Comparison of ENCODE assay signal across 13 cellular contexts in genomic region chr17:70074991-70075390, GRCh38. TPM values are rescaled to one million over a fixed set of nuclear protein-coding genes. Genes with fewer than 3 reads are reported as not detected.
A peak's percentile ranks its signal among the peaks of the same experiment; 100 is the strongest.
DNase-seq lines count a peak whose midpoint lies in the region; ATAC-seq and TF ChIP-seq lines count a peak whose summit lies in the region.
"Had no signal": no experiment of that assay in that cellular context is flagged by ENCODE, and none has a peak within 500 bp of the region (broad histone marks: within the 10 kb centered on the region; RNA-seq: fewer than 3 reads in every experiment).

TSS of gene KCNJ16 (plus strand) at chr17:70075225. CDS start at chr17:70132088, 56,863 bp downstream.

- CTCF ChIA-PET in activated naive CD4-positive, alpha-beta T cell treated with anti-CD3 and anti-CD28 coated beads, Interleukin-2, amount 10 ng/mL, durations not matched to agents 7 days and 5 days (lab: Charles Lee), result no interaction called here

- H3K9me3 ChIP-seq in skeletal muscle satellite cell (replicated peaks; ENCODE audit: low read length) (no peaks in the 10 kb centered on the region), heart left ventricle (no peaks in the 10 kb centered on the region)
- H3K9me3 ChIP-seq: BE2C had no signal

- H3K9ac ChIP-seq in skeletal muscle satellite cell (ENCODE audit: low read depth, low read length), result no peak within 1 kb of the TSS

- no peak for ATAC-seq in heart left ventricle
- ATAC-seq: Panc1 had no signal

- intact Hi-C loops in heart left ventricle (cut with DNase I), result loop anchor here in 1 of 10 donors (10.0 kb wide), 1 partner anchor 60 kb away; no protein-coding TSS in a partner anchor

- no peaks in the 10 kb centered on the region for H3K27me3 Mint-ChIP-seq in activated naive CD4-positive, alpha-beta T cell treated with anti-CD3 and anti-CD28 coated beads, Interleukin-2, amount 10 ng/mL, durations not matched to agents 7 days and 5 days

- H3K9me3 Mint-ChIP-seq in activated naive CD4-positive, alpha-beta T cell treated with anti-CD3 and anti-CD28 coated beads, Interleukin-2, amount 10 ng/mL, durations not matched to agents 7 days and 5 days, result no peaks in the 10 kb centered on the region
- H3K9me3 Mint-ChIP-seq: activated B cell treated with CpG ODN at 0.5 μM for 24 hours had no signal

- DNase-seq in DMS53 treated with DMSO at 0.1 percent for 48 hours (lab: John Stamatoyannopoulos, UW; ENCODE audit: unreplicated experiment) (peak; percentile 54), NCI-H748 treated with DMSO at 0.1 percent for 48 hours (lab: John Stamatoyannopoulos, UW) (peak; percentile 74), iPS-NIHi11 (ENCODE audit: low spot score) (peak; percentile 23), heart left ventricle (no peak), SW 1271 (lab: John Stamatoyannopoulos, UW) (no peak), SK-N-DZ (ENCODE audit: low spot score) (no peak)
- DNase-seq in activated naive CD4-positive, alpha-beta T cell treated with anti-CD3 and anti-CD28 coated beads, Interleukin-2, amount 10 ng/mL, durations not matched to agents 7 days and 5 days, result no peak
- DNase-seq: activated B cell treated with CpG ODN at 0.5 μM for 24 hours, BE2C, EL had no signal

- H3K36me3 ChIP-seq in skeletal muscle satellite cell (ENCODE audit: insufficient read depth, low read length) (no peaks in the 10 kb centered on the region), heart left ventricle (no peaks in the 10 kb centered on the region)
- H3K36me3 ChIP-seq: BE2C had no signal

- H3K4me1 ChIP-seq in skeletal muscle satellite cell (ENCODE audit: control insufficient read depth, insufficient read depth, low read length) (peaks cover 9% of the 10 kb centered on the region), heart left ventricle (peaks cover 0 to 5% (median 0%) of the 10 kb centered on the region in 12 donors)
- H3K4me1 ChIP-seq: BE2C had no signal

- H3K4me3 Mint-ChIP-seq in activated naive CD4-positive, alpha-beta T cell treated with anti-CD3 and anti-CD28 coated beads, Interleukin-2, amount 10 ng/mL, durations not matched to agents 7 days and 5 days, result no peak within 1 kb of the TSS
- H3K4me3 Mint-ChIP-seq: activated B cell treated with CpG ODN at 0.5 μM for 24 hours had no signal

- H3K27me3 ChIP-seq in skeletal muscle satellite cell (ENCODE audit: control insufficient read depth, insufficient read depth, low read length) (no peaks in the 10 kb centered on the region), heart left ventricle (no peaks in the 10 kb centered on the region)
- H3K27me3 ChIP-seq: BE2C had no signal

- no peaks in the 10 kb centered on the region for H3K36me3 Mint-ChIP-seq in activated naive CD4-positive, alpha-beta T cell treated with anti-CD3 and anti-CD28 coated beads, Interleukin-2, amount 10 ng/mL, durations not matched to agents 7 days and 5 days

- H3K4me1 Mint-ChIP-seq in activated naive CD4-positive, alpha-beta T cell treated with anti-CD3 and anti-CD28 coated beads, Interleukin-2, amount 10 ng/mL, durations not matched to agents 7 days and 5 days, result no peaks in the 10 kb centered on the region
- H3K4me1 Mint-ChIP-seq: activated B cell treated with CpG ODN at 0.5 μM for 24 hours had no signal

- TF ChIP-seq POLR2A in heart left ventricle (IDR thresholded peaks at IDR 0.05), result no peak

- 58 to 74% (median 73%) methylated on average over 3 of the region's 3 CpGs for WGBS in heart left ventricle, 4 donors

- H3K27ac Mint-ChIP-seq in activated naive CD4-positive, alpha-beta T cell treated with anti-CD3 and anti-CD28 coated beads, Interleukin-2, amount 10 ng/mL, durations not matched to agents 7 days and 5 days, result no peak within 1 kb of the TSS
- H3K27ac Mint-ChIP-seq: activated B cell treated with CpG ODN at 0.5 μM for 24 hours had no signal

- no peak within 1 kb of the TSS for H3K27ac ChIP-seq in heart left ventricle

- H3K4me2 ChIP-seq in skeletal muscle satellite cell (ENCODE audit: low read length), result peak within 1 kb of the TSS; percentile 22

- H3K4me3 ChIP-seq in skeletal muscle satellite cell (ENCODE audit: low read length) (no peak within 1 kb of the TSS), heart left ventricle (no peak within 1 kb of the TSS)

- TF ChIP-seq CTCF in heart left ventricle (IDR thresholded peaks at IDR 0.05), result no peak

RNA-seq across cellular contexts. Expression of gene KCNJ16, which starts in this region (rescaled TPM):
- not detected in 2 replicates for total RNA-seq in skeletal muscle satellite cell (2012; rRNA removed)
- under 1 TPM in 1 of 9 donors, not detected in 8; 0.34 TPM for total RNA-seq in heart left ventricle
- under 1 TPM in 1 of 2 donors, not detected in 1; 0.04 TPM for polyA plus RNA-seq in heart left ventricle
- polyA plus RNA-seq in SK-N-DZ (2014; cell fraction: cytosol; rRNA removed), result not detected in 2 replicates
- polyA plus RNA-seq in SK-N-DZ (2014; cell fraction: nucleus; rRNA removed), result not detected in 2 replicates
- total RNA-seq: activated B cell treated with CpG ODN at 0.5 μM for 24 hours, osteocyte had no signal

Comparison
In these comparisons a context has a peak if more than half of its experiments do, and no peak if none do; other contexts are left out.
1. DNase-seq: peak in DMS53 treated with DMSO at 0.1 percent for 48 hours (single experiment), NCI-H748 treated with DMSO at 0.1 percent for 48 hours (single experiment) and iPS-NIHi11 (single experiment); none in activated naive CD4-positive, alpha-beta T cell treated with anti-CD3 and anti-CD28 coated beads, Interleukin-2, amount 10 ng/mL, durations not matched to agents 7 days and 5 days (single experiment), heart left ventricle (0 of 5), SW 1271 (0 of 2) and SK-N-DZ (single experiment).